1 cellular context compared by ENCODE assay signal in genomic region chr6:37943436-37944058, GRCh38.
TF ChIP-seq lines count a peak whose summit lies in the region.

No MANE protein-coding gene starts in this region.

TF ChIP-seq in GM12878, 131 proteins besides CTCF, POLR2A, EP300 and RAD21 (continued from another document):
- TF ChIP-seq E4F1 (IDR thresholded peaks at IDR 0.05; ENCODE audit: borderline replicate concordance, partially characterized antibody) (no peak), KAT2A (conservative IDR thresholded peaks at IDR 0.05; ENCODE audit: control insufficient read depth, low read depth, low read length) (no peak), CEBPB (IDR thresholded peaks at IDR 0.05; ENCODE audit: borderline replicate concordance in 1 of 2, low read depth in 2 of 2, low read length in 2 of 2) (no peak), MTA2 (IDR thresholded peaks at IDR 0.05; ENCODE audit: low read depth) (peak; percentile 68), RCOR1 (conservative IDR thresholded peaks at IDR 0.05; ENCODE audit: low read depth, low read length) (no peak), RB1 (IDR thresholded peaks at IDR 0.05; ENCODE audit: borderline replicate concordance) (no peak), IRF3 (IDR thresholded peaks at IDR 0.05) (no peak), CBX5 (IDR thresholded peaks at IDR 0.05; ENCODE audit: low read depth) (no peak), SIN3A (IDR thresholded peaks at IDR 0.05; ENCODE audit: low read depth, low read length) (no peak), CHD1 (IDR thresholded peaks at IDR 0.05; ENCODE audit: low read depth, low read length) (no peak), MEF2A (IDR thresholded peaks at IDR 0.05; ENCODE audit: insufficient read depth, low read depth, low read length) (no peak), MXI1 (IDR thresholded peaks at IDR 0.05; ENCODE audit: low read depth, low read length) (peak; percentile 34; the same call in 1 of the 2 replicates), ZNF24 (IDR thresholded peaks at IDR 0.05) (peak; percentile 95)
TF ChIP-seq in GM12878: peak in this region for 11.
